21 cellular contexts compared by ENCODE assay signal in genomic region chr1:46596036-46596435, GRCh38. TPM values are rescaled to one million over a fixed set of nuclear protein-coding genes. Genes with fewer than 3 reads are reported as not detected.
"Had no signal": no experiment of that assay in that cellular context is flagged by ENCODE, and none has a peak within 500 bp of the region (broad histone marks: within the 10 kb centered on the region; RNA-seq: fewer than 3 reads in every experiment).

No MANE protein-coding gene starts in this region.

- FAIRE-seq: frontal cortex, keratinocyte, TTC549, urothelium cell line had no signal

- H3K9me3 ChIP-seq: ovary, psoas muscle, right lobe of liver, thyroid gland had no signal

- H3K27ac ChIP-seq: cardiac muscle cell, neural progenitor cell, ovary, psoas muscle, thyroid gland had no signal

- DNase-seq: activated CD4-positive, alpha-beta T cell treated with anti-CD3 and anti-CD28 coated beads, Interleukin-2, amount 50 U/mL, for 4 hours; activated naive CD4-positive, alpha-beta T cell; activated naive CD8-positive, alpha-beta T cell treated with anti-CD3 and anti-CD28 coated beads, Interleukin-2, amount 10 ng/mL, durations not matched to agents 7 days and 5 days; dorsolateral prefrontal cortex; head of caudate nucleus; mammary epithelial cell; ovary; psoas muscle; right lobe of liver; stimulated activated CD4-positive, alpha-beta T cell treated with anti-CD3 and anti-CD28 coated beads, Interleukin-4, amount 100 ng/mL, for 4 hours; stimulated activated naive B cell treated with anti-CD40 and anti-IgM and Interleukin-4, amounts not matched to agents 10 μg/mL and 1 μg/mL and 100 μg/mL, for 72 hours; thyroid gland had no signal

- H3K4me2 ChIP-seq: neural progenitor cell had no signal

- H3K4me3 ChIP-seq: cardiac muscle cell, dorsolateral prefrontal cortex, neural progenitor cell, ovary, psoas muscle, right lobe of liver, thyroid gland had no signal

- H3K27me3 ChIP-seq: cardiac muscle cell, dorsolateral prefrontal cortex, neural progenitor cell, ovary, right lobe of liver, thyroid gland had no signal

- H3K36me3 ChIP-seq: neural progenitor cell, ovary had no signal

- H2AFZ ChIP-seq: neural progenitor cell had no signal

- H3K9ac ChIP-seq: neural progenitor cell had no signal

- ATAC-seq: left lobe of liver; psoas muscle; stimulated activated naive B cell treated with anti-CD40 and anti-IgM and Interleukin-4, amounts not matched to agents 10 μg/mL and 1 μg/mL and 100 μg/mL, for 72 hours had no signal

- H3K4me1 ChIP-seq: neural progenitor cell, right lobe of liver, thyroid gland had no signal

RNA-seq across cellular contexts. Expression of gene KNCN, which starts 44.6 kb away (rescaled TPM):
- total RNA-seq: activated naive CD8-positive, alpha-beta T cell treated with anti-CD3 and anti-CD28 coated beads, Interleukin-2, amount 10 ng/mL, durations not matched to agents 7 days and 5 days; cardiac muscle cell; left lobe of liver; mammary epithelial cell; psoas muscle; right lobe of liver; subcutaneous adipose tissue; thyroid gland had no signal
- polyA plus RNA-seq: cardiac muscle cell, esophagus, keratinocyte, mammary epithelial cell, ovary, psoas muscle had no signal
